In genomic region chr10:36534471-36535002, GRCh38 we compare ENCODE assay signal across 8 cellular contexts.
DNase-seq lines count a peak whose midpoint lies in the region; ATAC-seq and TF ChIP-seq lines count a peak whose summit lies in the region.

No MANE protein-coding gene starts in this region.

- intact Hi-C loops in head of caudate nucleus (cut with DNase I) (no loop called here), left lung (cut with DNase I) (no loop called here)

- no peak overlapping the region for H3K4me3 ChIP-seq in left lung

- H3K27me3 ChIP-seq in left lung: no peaks in the 10 kb centered on the region

- no peaks in the 10 kb centered on the region for H3K4me1 ChIP-seq in left lung

- no peaks in the 10 kb centered on the region for H3K36me3 ChIP-seq in left lung

- DNase-seq in NOMO-1 treated with DMSO at 0.1 percent for 48 hours (lab: John Stamatoyannopoulos, UW; ENCODE audit: unreplicated experiment) (peak; percentile 66), foreskin melanocyte (peak; percentile 26), COR-L47 (lab: John Stamatoyannopoulos, UW) (no peak), nucleus accumbens (lab: John Stamatoyannopoulos, UW) (no peak), head of caudate nucleus (no peak), left lung (no peak)

- peaks cover 3 to 15% of the 10 kb centered on the region in 2 donors for H3K9me3 ChIP-seq in left lung

- ATAC-seq in GM18508 (IDR thresholded peaks at IDR 0.05; ENCODE audit: insufficient read depth, unreplicated experiment) (peak; percentile 100), HG02870 (IDR thresholded peaks at IDR 0.05; ENCODE audit: unreplicated experiment) (peak; percentile 91), left lung (no peak)

- H3K27ac ChIP-seq in left lung: no peak overlapping the region

- no peak for TF ChIP-seq CTCF in left lung (IDR thresholded peaks at IDR 0.05)

Comparison
In these comparisons a context has a peak if more than half of its experiments do, and no peak if none do; other contexts are left out.
1. DNase-seq: peak in NOMO-1 treated with DMSO at 0.1 percent for 48 hours (single experiment) and foreskin melanocyte (single experiment); none in COR-L47 (single experiment), nucleus accumbens (0 of 56), head of caudate nucleus (0 of 42) and left lung (0 of 2).